ENCODE assay signal across 10 cellular contexts in genomic region chr3:125280966-125281365, GRCh38.
DNase-seq lines count a peak whose midpoint lies in the region; TF ChIP-seq lines count a peak whose summit lies in the region.
"Had no signal": no experiment of that assay in that cellular context is flagged by ENCODE, and none has a peak within 500 bp of the region (broad histone marks: within the 10 kb centered on the region; RNA-seq: fewer than 3 reads in every experiment).

No MANE protein-coding gene starts in this region.

- DNase-seq in GM03348 (ENCODE audit: low spot score) (peak; percentile 26), NCI-H2081 (lab: John Stamatoyannopoulos, UW) (peak; percentile 72 to 92), brain microvascular endothelial cell (peak; percentile 31), medulla oblongata (ENCODE audit: extremely low spot score) (peak; percentile 95), iPS-NIHi7 (ENCODE audit: extremely low spot score) (no peak), MV-4-11 (lab: John Stamatoyannopoulos, UW) (no peak), immature natural killer cell (no peak), NK-92 (lab: John Stamatoyannopoulos, UW; ENCODE audit: unreplicated experiment) (no peak)

- no peak for TF ChIP-seq CTCF in brain microvascular endothelial cell (IDR thresholded peaks at IDR 0.05; ENCODE audit: low read depth, low read length, missing control alignments)

- H3K27ac ChIP-seq in brain microvascular endothelial cell = no peak overlapping the region

- no peaks in the 10 kb centered on the region for H3K36me3 ChIP-seq in brain microvascular endothelial cell (replicated peaks)

- H3K27ac Mint-ChIP-seq in immature natural killer cell = peak overlapping the region in 2 of 6 donors; percentile 31 to 62
- H3K27ac Mint-ChIP-seq: activated naive CD4-positive, alpha-beta T cell treated with anti-CD3 and anti-CD28 coated beads, Interleukin-2, amount 50 U/mL, for 24 hours; stimulated activated naive CD8-positive, alpha-beta T cell treated with anti-CD3 and anti-CD28 coated beads, Interleukin-15, Interleukin-2, amounts not matched to agents 100 ng/mL and 50 ng/mL, for 24 hours had no signal

- H3K36me3 Mint-ChIP-seq in immature natural killer cell = peaks cover 0 to 9% (median 5%) of the 10 kb centered on the region in 3 donors

- H3K4me1 Mint-ChIP-seq in immature natural killer cell = peaks cover 12 to 54% of the 10 kb centered on the region in 2 donors

- no peaks in the 10 kb centered on the region for H3K9me3 Mint-ChIP-seq in immature natural killer cell
- H3K9me3 Mint-ChIP-seq: activated naive CD4-positive, alpha-beta T cell treated with anti-CD3 and anti-CD28 coated beads, Interleukin-2, amount 50 U/mL, for 24 hours; stimulated activated naive CD8-positive, alpha-beta T cell treated with anti-CD3 and anti-CD28 coated beads, Interleukin-15, Interleukin-2, amounts not matched to agents 100 ng/mL and 50 ng/mL, for 24 hours had no signal

- H3K27me3 ChIP-seq in brain microvascular endothelial cell (replicated peaks) = no peaks in the 10 kb centered on the region

- in situ Hi-C loops in brain microvascular endothelial cell (cut with HindIII; ENCODE audit: low pct_ligation_motif_present, low sequenced_read_pairs) = no loop called here

- no peak overlapping the region for H3K4me3 ChIP-seq in brain microvascular endothelial cell (ENCODE audit: low read depth, low read length)

- H3K4me3 Mint-ChIP-seq in immature natural killer cell = no peak overlapping the region
- H3K4me3 Mint-ChIP-seq: activated naive CD4-positive, alpha-beta T cell treated with anti-CD3 and anti-CD28 coated beads, Interleukin-2, amount 50 U/mL, for 24 hours; stimulated activated naive CD8-positive, alpha-beta T cell treated with anti-CD3 and anti-CD28 coated beads, Interleukin-15, Interleukin-2, amounts not matched to agents 100 ng/mL and 50 ng/mL, for 24 hours had no signal

- peaks cover 0 to 1% (median 0%) of the 10 kb centered on the region in 3 donors for H3K27me3 Mint-ChIP-seq in immature natural killer cell (ENCODE audit: low read depth in 3 of 3)
- H3K27me3 Mint-ChIP-seq: activated naive CD4-positive, alpha-beta T cell treated with anti-CD3 and anti-CD28 coated beads, Interleukin-2, amount 50 U/mL, for 24 hours; stimulated activated naive CD8-positive, alpha-beta T cell treated with anti-CD3 and anti-CD28 coated beads, Interleukin-15, Interleukin-2, amounts not matched to agents 100 ng/mL and 50 ng/mL, for 24 hours had no signal

Comparison
In these comparisons a context has a peak if more than half of its experiments do, and no peak if none do; other contexts are left out.
1. DNase-seq: peak in GM03348 (single experiment), NCI-H2081 (2 of 2), brain microvascular endothelial cell (single experiment) and medulla oblongata (single experiment); none in iPS-NIHi7 (single experiment), MV-4-11 (single experiment), immature natural killer cell (0 of 3) and NK-92 (single experiment).